20 cellular contexts compared by ENCODE assay signal in genomic region chr13:29737061-29737460, GRCh38.
"Had no signal": no experiment of that assay in that cellular context is flagged by ENCODE, and none has a peak within 500 bp of the region (broad histone marks: within the 10 kb centered on the region; RNA-seq: fewer than 3 reads in every experiment).

No MANE protein-coding gene starts in this region.

- DNase-seq: central memory CD4-positive, alpha-beta T cell; effector CD4-positive, alpha-beta T cell; gastrocnemius medialis; glutamatergic neuron; left ventricle myocardium superior; mesendoderm; naive thymus-derived CD4-positive, alpha-beta T cell; nephron progenitor cell; posterior cingulate gyrus; stimulated activated CD4-positive, alpha-beta T cell treated with anti-CD3 and anti-CD28 coated beads, Interleukin-4, amount 100 ng/mL, for 1 hour; stimulated activated CD8-positive, alpha-beta memory T cell treated with anti-CD3 and anti-CD28 coated beads, Interleukin-4, amount 100 ng/mL, for 48 hours; stimulated activated naive CD8-positive, alpha-beta T cell treated with anti-CD3 and anti-CD28 coated beads, Interleukin-15, Interleukin-2, amounts not matched to agents 100 U/mL and 50 U/mL, for 24 hours; tibial artery; upper lobe of left lung; uterus had no signal

- H3K9me3 ChIP-seq: esophagus muscularis mucosa, gastrocnemius medialis, neutrophil, right atrium auricular region, tibial artery, upper lobe of left lung, uterus had no signal

- H3K4me1 ChIP-seq: esophagus muscularis mucosa, gastrocnemius medialis, right atrium auricular region, tibial artery, upper lobe of left lung, uterus had no signal

- H3K36me3 ChIP-seq: esophagus muscularis mucosa, gastrocnemius medialis, neutrophil, right atrium auricular region, tibial artery, upper lobe of left lung, uterus had no signal

- H3K4me3 ChIP-seq: coronary artery, esophagus muscularis mucosa, gastrocnemius medialis, right atrium auricular region, tibial artery, upper lobe of left lung, uterus had no signal

- ATAC-seq: gastrocnemius medialis; left ventricle myocardium superior; naive thymus-derived CD4-positive, alpha-beta T cell; stimulated activated effector memory CD8-positive, alpha-beta T cell treated with anti-CD3 and anti-CD28 coated beads, Interleukin-12 subunit alpha, Interleukin-12 subunit beta, amount 100 ng/mL, for 72 hours; stimulated activated naive CD8-positive, alpha-beta T cell treated with anti-CD3 and anti-CD28 coated beads, Interleukin-15, Interleukin-2, amounts not matched to agents 100 U/mL and 50 U/mL, for 24 hours had no signal

- H3K27me3 ChIP-seq: esophagus muscularis mucosa, right atrium auricular region, uterus had no signal

- H3K27ac ChIP-seq: coronary artery, esophagus muscularis mucosa, gastrocnemius medialis, neutrophil, right atrium auricular region, tibial artery, upper lobe of left lung, uterus had no signal
